ENCODE assay signal across 21 cellular contexts in the genomic region with DNA sequence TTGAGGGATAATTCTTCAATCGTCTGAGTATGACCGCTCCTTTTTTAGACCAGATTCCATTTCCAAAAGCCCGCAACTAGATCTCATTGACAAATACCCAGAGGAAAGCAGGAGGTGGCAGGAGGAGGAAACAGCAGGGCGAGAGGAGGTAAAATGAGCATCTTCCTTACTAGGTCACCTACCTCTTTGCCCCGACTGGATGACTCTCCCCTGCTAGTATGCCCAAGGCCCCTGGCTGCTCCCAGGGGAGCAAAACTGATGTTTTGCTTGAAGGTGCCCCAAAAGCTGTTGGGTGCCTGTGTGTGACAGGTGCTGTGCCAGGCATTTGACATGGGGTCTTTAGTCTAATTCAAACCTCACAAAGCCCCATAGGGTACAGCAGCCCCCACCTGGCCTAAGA. TPM values are rescaled to one million over a fixed set of nuclear protein-coding genes. Genes with fewer than 3 reads are reported as not detected.
DNase-seq lines count a peak whose midpoint lies in the region; ATAC-seq, FAIRE-seq and TF ChIP-seq lines count a peak whose summit lies in the region.
"Had no signal": no experiment of that assay in that cellular context is flagged by ENCODE, and none has a peak within 500 bp of the region (broad histone marks: within the 10 kb centered on the region; RNA-seq: fewer than 3 reads in every experiment).

No MANE protein-coding gene starts in this region.

- H4K91ac ChIP-seq in H1 (replicated peaks; ENCODE audit: insufficient read length, low read length): no peak overlapping the region

- H3K4me1 ChIP-seq in left ventricle myocardium inferior (no peaks in the 10 kb centered on the region), H1 (replicated peaks in 1 of 4; ENCODE audit: control insufficient read depth in 3 of 4, insufficient read depth in 4 of 4, low read length in 3 of 4) (peaks cover 0 to 10% (median 4%) of the 10 kb centered on the region in 4 experiments; a peak in 5 of 7 replicates)
- H3K4me1 ChIP-seq: BE2C, Caco-2 had no signal

- FAIRE-seq in H1 (lab: Jason Lieb, UNC): no peak
- FAIRE-seq: A204.1, D721Med, HepG2 had no signal

- H4K8ac ChIP-seq in H1 (ENCODE audit: extremely low read depth, insufficient read depth, low read length): no peak overlapping the region

- no peak for ATAC-seq in left ventricle myocardium superior
- ATAC-seq: GM23338, HepG2 had no signal

- H3K27ac ChIP-seq in left ventricle myocardium inferior (replicated peaks): no peak overlapping the region
- no peak overlapping the region for H3K27ac ChIP-seq in H1 (ENCODE audit: low read depth, low read length)

- no peak for TF ChIP-seq EP300 in H1 (IDR thresholded peaks at IDR 0.05; ENCODE audit: borderline replicate concordance in 1 of 2, low read depth in 2 of 2, low read length in 2 of 2)

- H3K56ac ChIP-seq in H1 (replicated peaks; ENCODE audit: insufficient read length, low read depth, low read length): no peak overlapping the region

- H3K18ac ChIP-seq in H1 (ENCODE audit: extremely low read depth, low read length): no peak overlapping the region

- H4K5ac ChIP-seq in H1 (ENCODE audit: insufficient read length, low read depth, low read length): no peak overlapping the region

- POLR2A ChIA-PET in H1 (lab: Charles Lee; ENCODE audit: partially characterized antibody): interaction anchor here (1.2 kb wide), 1 partner anchor 99 kb away, joined by 3 read pairs; no protein-coding TSS in a partner anchor

- TF ChIP-seq RAD21 in H1 (IDR thresholded peaks at IDR 0.05 in 1 of 2, conservative IDR thresholded peaks at IDR 0.05 in 1 of 2; ENCODE audit: low read depth in 2 of 2, low read length in 2 of 2): no peak

- no peak overlapping the region for H2AK5ac ChIP-seq in H1 (ENCODE audit: low read depth, low read length)

- CTCF ChIA-PET in H1 (lab: Charles Lee; ENCODE audit: partially characterized antibody): interaction anchor here (1.0 to 4.9 kb wide), 3 partner anchors 13 to 145 kb away, joined by 3 to 24 read pairs (median 3); no protein-coding TSS in a partner anchor

- no peaks in the 10 kb centered on the region for H4K20me1 ChIP-seq in H1 (replicated peaks in 1 of 2; ENCODE audit: control insufficient read depth in 1 of 2, insufficient read depth in 2 of 2, low read length in 2 of 2)

- no peak overlapping the region for H2BK5ac ChIP-seq in H1 (ENCODE audit: low read depth, low read length)

- H3K9me3 ChIP-seq in left ventricle myocardium inferior (replicated peaks) (no peaks in the 10 kb centered on the region), H1 (ENCODE audit: insufficient read depth in 2 of 2, low read depth in 1 of 2, low read length in 1 of 2) (no peaks in the 10 kb centered on the region)
- H3K9me3 ChIP-seq: BE2C, Caco-2 had no signal

- no peak overlapping the region for H2BK15ac ChIP-seq in H1 (ENCODE audit: low read length)

- TF ChIP-seq POLR2A in H1 (IDR thresholded peaks at IDR 0.05; ENCODE audit: control extremely low read depth in 1 of 2, low read depth in 2 of 2, low read length in 2 of 2): no peak

- H3K4me2 ChIP-seq in H1 (ENCODE audit: insufficient read depth in 1 of 2, low read depth in 2 of 2, low read length in 2 of 2): no peak overlapping the region
- H3K4me2 ChIP-seq: GM23338 had no signal

- WGBS in H1 (ENCODE audit: extremely low coverage in 1 of 2, insufficient coverage in 1 of 2, insufficient read length in 1 of 2, insufficient replicate concordance in 2 of 2, low coverage in 1 of 2, low lambda C conversion rate in 2 of 2, missing lambda C conversion rate in 1 of 2), 2 experiments: 83% methylated on average over 5 of the region's 5 CpGs; no CpG with 5 or more reads in 1 of the 2 experiments

- no peak overlapping the region for H3K4ac ChIP-seq in H1 (replicated peaks; ENCODE audit: insufficient read length, low read depth, low read length)

- DNase-seq in left ventricle myocardium superior (peak; percentile 2), left ventricle myocardium inferior (no peak), H1 (ENCODE audit: low read depth in 1 of 2, low spot score in 2 of 2) (no peak), posterior vena cava (ENCODE audit: low spot score) (peak; percentile 56), GOT3 (lab: John Stamatoyannopoulos, UW) (no peak), DMS 273 treated with DMSO at 0.1 percent for 48 hours (lab: John Stamatoyannopoulos, UW) (no peak)
- DNase-seq: ACHN; BE2C; C1 segment of cervical spinal cord; Caco-2; CD4-positive, CD25-positive, alpha-beta regulatory T cell; DMS153; DMS79; GF-D8; H9 had no signal

- H2AFZ ChIP-seq in H1 (ENCODE audit: low read length): no peak overlapping the region
- H2AFZ ChIP-seq: GM23338 had no signal

- H3K23ac ChIP-seq in H1 (ENCODE audit: insufficient read length): no peak overlapping the region

- intact Hi-C loops in left ventricle myocardium superior (cut with micrococcal nuclease): no loop called here
- intact Hi-C loops in left ventricle myocardium inferior (cut with micrococcal nuclease): no loop called here
- intact Hi-C loops in posterior vena cava (cut with DNase I): no loop called here

- H3K36me3 ChIP-seq in left ventricle myocardium inferior (no peaks in the 10 kb centered on the region), H1 (ENCODE audit: control insufficient read depth in 2 of 4, insufficient read depth in 4 of 4, low read length in 3 of 4) (no peaks in the 10 kb centered on the region)
- H3K36me3 ChIP-seq: BE2C had no signal

- H2BK12ac ChIP-seq in H1 (ENCODE audit: low read depth, low read length): 0 out of 2 replicates have a peak overlapping the region, but pooled peaks have one; percentile 43

- no peak overlapping the region for H3K9ac ChIP-seq in H1 (replicated peaks in 1 of 4; ENCODE audit: extremely low read depth in 1 of 4, low read depth in 3 of 4, low read length in 3 of 4)

- H3K14ac ChIP-seq in H1 (ENCODE audit: insufficient read length): no peak overlapping the region

- no peaks in the 10 kb centered on the region for H3K79me2 ChIP-seq in H1 (ENCODE audit: control insufficient read depth in 1 of 2, insufficient read depth in 2 of 2, low read length in 2 of 2)

- no peaks in the 10 kb centered on the region for H3K23me2 ChIP-seq in H1 (ENCODE audit: low read depth, low read length)

- H3K79me1 ChIP-seq in H1 (ENCODE audit: low read depth, low read length): no peaks in the 10 kb centered on the region

- no peak overlapping the region for H3K4me3 ChIP-seq in left ventricle myocardium inferior
- no peak overlapping the region for H3K4me3 ChIP-seq in H1 (ENCODE audit: extremely low read depth in 1 of 4, insufficient read depth in 2 of 4, low read depth in 3 of 4, low read length in 4 of 4)
- H3K4me3 ChIP-seq: GM23338 had no signal

- no peak overlapping the region for H2BK20ac ChIP-seq in H1 (ENCODE audit: low read length)

- no peak overlapping the region for H2BK120ac ChIP-seq in H1 (replicated peaks; ENCODE audit: low read depth, low read length)

- H3K27me3 ChIP-seq in left ventricle myocardium inferior (ENCODE audit: low read depth): peaks cover 98% of the 10 kb centered on the region
- H3K27me3 ChIP-seq in H1 (replicated peaks in 1 of 4; ENCODE audit: control insufficient read depth in 3 of 4, extremely low read depth in 1 of 4, insufficient read depth in 3 of 4, low read length in 3 of 4): peaks cover 0 to 2% (median 0%) of the 10 kb centered on the region in 4 experiments; a peak in 1 of 7 replicates
- H3K27me3 ChIP-seq: BE2C had no signal

- TF ChIP-seq CTCF in left ventricle myocardium inferior (IDR thresholded peaks at IDR 0.05; ENCODE audit: borderline replicate concordance): no peak
- TF ChIP-seq CTCF in H1 (IDR thresholded peaks at IDR 0.05; ENCODE audit: control extremely low read depth in 1 of 3, insufficient read depth in 1 of 3, low read depth in 1 of 3, low read length in 3 of 3): no peak

TF ChIP-seq in H1, 55 proteins besides CTCF, POLR2A, EP300 and RAD21:
- TF ChIP-seq E2F6 (IDR thresholded peaks at IDR 0.05) (no peak), TEAD4 (IDR thresholded peaks at IDR 0.05; ENCODE audit: low read depth, low read length) (no peak), MAX (IDR thresholded peaks at IDR 0.05) (no peak), BRCA1 (IDR thresholded peaks at IDR 0.05; ENCODE audit: low read depth, low read length) (no peak), SP4 (IDR thresholded peaks at IDR 0.05; ENCODE audit: low read length) (no peak), JUND (IDR thresholded peaks at IDR 0.05; ENCODE audit: low read length) (no peak)
- TF ChIP-seq, protein P1, sequence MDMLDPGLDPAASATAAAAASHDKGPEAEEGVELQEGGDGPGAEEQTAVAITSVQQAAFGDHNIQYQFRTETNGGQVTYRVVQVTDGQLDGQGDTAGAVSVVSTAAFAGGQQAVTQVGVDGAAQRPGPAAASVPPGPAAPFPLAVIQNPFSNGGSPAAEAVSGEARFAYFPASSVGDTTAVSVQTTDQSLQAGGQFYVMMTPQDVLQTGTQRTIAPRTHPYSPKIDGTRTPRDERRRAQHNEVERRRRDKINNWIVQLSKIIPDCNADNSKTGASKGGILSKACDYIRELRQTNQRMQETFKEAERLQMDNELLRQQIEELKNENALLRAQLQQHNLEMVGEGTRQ (IDR thresholded peaks at IDR 0.05; ENCODE audit: low read length): no peak

RNA-seq across cellular contexts. Expression of gene C4orf50, which starts 48.9 kb away (rescaled TPM):
- total RNA-seq in left ventricle myocardium superior: 0.02 TPM
- total RNA-seq in left ventricle myocardium inferior: not detected
- 0.22 and 0.23 TPM in 2 replicates for total RNA-seq in H1 (2021; fragmentation: NEBNext Ultra II Directional; extraction: Animal tissue kit (Norgen Biotek cat#: 25700))
- 0.08 and 0.16 TPM in 2 replicates for polyA plus RNA-seq in H1 (2011; rRNA removed)
- polyA plus RNA-seq in H1 (2011; cell fraction: cytosol; rRNA removed): 0.14 TPM
- 0.44 TPM for polyA plus RNA-seq in H1 (2011; cell fraction: nucleus; rRNA removed)
- 0.15 to 0.25 TPM (median 0.20 TPM) in 4 replicates for polyA plus RNA-seq in H1 (2012, experiment 1 of 2)
- polyA plus RNA-seq in H1 (2012, experiment 2 of 2): 0.04 TPM
- polyA plus RNA-seq in H1 (2013, experiment 1 of 2): 0.06 TPM
- polyA plus RNA-seq in H1 (2013, experiment 2 of 2): 0.09 TPM
- 0.32 and 0.46 TPM in 2 replicates for polyA minus RNA-seq in H1 (2011; rRNA and poly(A)+ RNA removed)
- 0.22 TPM for polyA minus RNA-seq in H1 (2011; cell fraction: cytosol; rRNA and poly(A)+ RNA removed)
- polyA minus RNA-seq in H1 (2011; cell fraction: nucleus; rRNA and poly(A)+ RNA removed): 0.70 TPM
- total RNA-seq in posterior vena cava: not detected
- total RNA-seq: Caco-2, Daoy, HepG2 had no signal
- polyA plus RNA-seq: HepG2, IgD-negative memory B cell had no signal

Comparison
In these comparisons a context has a peak if more than half of its experiments do, and no peak if none do; other contexts are left out.
1. DNase-seq: peak in left ventricle myocardium superior (single experiment) and posterior vena cava (single experiment); none in left ventricle myocardium inferior (single experiment), H1 (0 of 2), GOT3 (single experiment) and DMS 273 treated with DMSO at 0.1 percent for 48 hours (single experiment).